Comparison of ENCODE assay signal across 12 cellular contexts in genomic region chr13:39196957-39197644, GRCh38.
DNase-seq lines count a peak whose midpoint lies in the region; ATAC-seq and TF ChIP-seq lines count a peak whose summit lies in the region.
"Had no signal": no experiment of that assay in that cellular context is flagged by ENCODE, and none has a peak within 500 bp of the region (broad histone marks: within the 10 kb centered on the region; RNA-seq: fewer than 3 reads in every experiment).

No MANE protein-coding gene starts in this region.

- H3K27ac Mint-ChIP-seq in stimulated activated memory B cell treated with anti-CD40 and anti-IgM and Interleukin-4, amounts not matched to agents 10 μg/mL and 1 μg/mL and 100 μg/mL, for 72 hours, result no peak overlapping the region
- no peak overlapping the region for H3K27ac Mint-ChIP-seq in CD4-positive, alpha-beta T cell
- H3K27ac Mint-ChIP-seq: activated naive CD8-positive, alpha-beta T cell treated with anti-CD3 and anti-CD28 coated beads, Interleukin-2, amount 10 ng/mL, durations not matched to agents 7 days and 5 days had no signal

- H3K27me3 Mint-ChIP-seq in stimulated activated memory B cell treated with anti-CD40 and anti-IgM and Interleukin-4, amounts not matched to agents 10 μg/mL and 1 μg/mL and 100 μg/mL, for 72 hours, result peaks cover 11% of the 10 kb centered on the region
- peaks cover 7% of the 10 kb centered on the region for H3K27me3 Mint-ChIP-seq in CD4-positive, alpha-beta T cell

- POLR2A ChIA-PET in CD4-positive, alpha-beta T cell (lab: Charles Lee), result no interaction called here

- no peak overlapping the region for H3K27ac ChIP-seq in CD4-positive, alpha-beta T cell (ENCODE audit: low read depth, low read length)
- H3K27ac ChIP-seq: epithelial cell of prostate had no signal

- no peak overlapping the region for H3K4me3 Mint-ChIP-seq in stimulated activated memory B cell treated with anti-CD40 and anti-IgM and Interleukin-4, amounts not matched to agents 10 μg/mL and 1 μg/mL and 100 μg/mL, for 72 hours
- H3K4me3 Mint-ChIP-seq in CD4-positive, alpha-beta T cell, result no peak overlapping the region
- H3K4me3 Mint-ChIP-seq: activated naive CD8-positive, alpha-beta T cell treated with anti-CD3 and anti-CD28 coated beads, Interleukin-2, amount 10 ng/mL, durations not matched to agents 7 days and 5 days; CD8-positive, alpha-beta memory T cell had no signal

- no peaks in the 10 kb centered on the region for H3K9me3 Mint-ChIP-seq in stimulated activated memory B cell treated with anti-CD40 and anti-IgM and Interleukin-4, amounts not matched to agents 10 μg/mL and 1 μg/mL and 100 μg/mL, for 72 hours
- H3K9me3 Mint-ChIP-seq in CD4-positive, alpha-beta T cell, result no peaks in the 10 kb centered on the region
- H3K9me3 Mint-ChIP-seq: activated naive CD8-positive, alpha-beta T cell treated with anti-CD3 and anti-CD28 coated beads, Interleukin-2, amount 10 ng/mL, durations not matched to agents 7 days and 5 days had no signal

- no peaks in the 10 kb centered on the region for H3K36me3 Mint-ChIP-seq in stimulated activated memory B cell treated with anti-CD40 and anti-IgM and Interleukin-4, amounts not matched to agents 10 μg/mL and 1 μg/mL and 100 μg/mL, for 72 hours
- no peaks in the 10 kb centered on the region for H3K36me3 Mint-ChIP-seq in CD4-positive, alpha-beta T cell (ENCODE audit: low read depth)
- H3K36me3 Mint-ChIP-seq: activated naive CD8-positive, alpha-beta T cell treated with anti-CD3 and anti-CD28 coated beads, Interleukin-2, amount 10 ng/mL, durations not matched to agents 7 days and 5 days; CD8-positive, alpha-beta memory T cell had no signal

- no peak for TF ChIP-seq CTCF in CD4-positive, alpha-beta T cell (IDR thresholded peaks at IDR 0.05)

- peak; percentile 51 for DNase-seq in DMS53 (lab: John Stamatoyannopoulos, UW)
- peak; percentile 30 for DNase-seq in NCI-H1436 treated with DMSO at 0.1 percent for 48 hours (lab: John Stamatoyannopoulos, UW)
- DNase-seq in CD4-positive, alpha-beta T cell, result no peak
- no peak for DNase-seq in effector CD4-positive, alpha-beta T cell
- no peak for DNase-seq in activated naive CD4-positive, alpha-beta T cell treated with Interleukin-2 at 50 U/mL for 16 hours
- DNase-seq: activated naive CD8-positive, alpha-beta T cell treated with anti-CD3 and anti-CD28 coated beads, Interleukin-2, amount 10 ng/mL, durations not matched to agents 7 days and 5 days; CD8-positive, alpha-beta memory T cell; kidney glomerular epithelial cell had no signal

- no peak for TF ChIP-seq POLR2A in GM18505 (IDR thresholded peaks at IDR 0.05; ENCODE audit: borderline replicate concordance, extremely low read depth, insufficient read depth, insufficient read length)

- no peaks in the 10 kb centered on the region for H3K9me3 ChIP-seq in CD4-positive, alpha-beta T cell (ENCODE audit: control insufficient read depth, low read length)

- no peaks in the 10 kb centered on the region for H3K4me1 Mint-ChIP-seq in stimulated activated memory B cell treated with anti-CD40 and anti-IgM and Interleukin-4, amounts not matched to agents 10 μg/mL and 1 μg/mL and 100 μg/mL, for 72 hours
- no peaks in the 10 kb centered on the region for H3K4me1 Mint-ChIP-seq in CD4-positive, alpha-beta T cell (ENCODE audit: low read depth)
- H3K4me1 Mint-ChIP-seq: activated naive CD8-positive, alpha-beta T cell treated with anti-CD3 and anti-CD28 coated beads, Interleukin-2, amount 10 ng/mL, durations not matched to agents 7 days and 5 days had no signal

- CTCF ChIA-PET in CD4-positive, alpha-beta T cell (lab: Charles Lee), result no interaction called here

- no peaks in the 10 kb centered on the region for H3K27me3 ChIP-seq in CD4-positive, alpha-beta T cell (ENCODE audit: control insufficient read depth, insufficient read depth, low read length)

- ATAC-seq in GM18505 (IDR thresholded peaks at IDR 0.05; ENCODE audit: unreplicated experiment) (peak; percentile 78), GM21825 (IDR thresholded peaks at IDR 0.05; ENCODE audit: unreplicated experiment) (peak; percentile 65)
- ATAC-seq in stimulated activated memory B cell treated with anti-CD40 and anti-IgM and Interleukin-4, amounts not matched to agents 10 μg/mL and 1 μg/mL and 100 μg/mL, for 72 hours, result no peak
- no peak for ATAC-seq in CD4-positive, alpha-beta T cell (ENCODE audit: poor library complexity)

- intact Hi-C loops in CD4-positive, alpha-beta T cell (cut with DNase I, micrococcal nuclease), result no loop called here

Comparison
In these comparisons a context has a peak if more than half of its experiments do, and no peak if none do; other contexts are left out.
1. DNase-seq: peak in DMS53 (single experiment) and NCI-H1436 treated with DMSO at 0.1 percent for 48 hours (single experiment); none in CD4-positive, alpha-beta T cell (0 of 10), effector CD4-positive, alpha-beta T cell (single experiment) and activated naive CD4-positive, alpha-beta T cell treated with Interleukin-2 at 50 U/mL for 16 hours (single experiment).
2. ATAC-seq: peak in GM18505 (single experiment) and GM21825 (single experiment); none in stimulated activated memory B cell treated with anti-CD40 and anti-IgM and Interleukin-4, amounts not matched to agents 10 μg/mL and 1 μg/mL and 100 μg/mL, for 72 hours (single experiment) and CD4-positive, alpha-beta T cell (single experiment).